Comparison of ENCODE assay signal across 9 cellular contexts in the genomic region with DNA sequence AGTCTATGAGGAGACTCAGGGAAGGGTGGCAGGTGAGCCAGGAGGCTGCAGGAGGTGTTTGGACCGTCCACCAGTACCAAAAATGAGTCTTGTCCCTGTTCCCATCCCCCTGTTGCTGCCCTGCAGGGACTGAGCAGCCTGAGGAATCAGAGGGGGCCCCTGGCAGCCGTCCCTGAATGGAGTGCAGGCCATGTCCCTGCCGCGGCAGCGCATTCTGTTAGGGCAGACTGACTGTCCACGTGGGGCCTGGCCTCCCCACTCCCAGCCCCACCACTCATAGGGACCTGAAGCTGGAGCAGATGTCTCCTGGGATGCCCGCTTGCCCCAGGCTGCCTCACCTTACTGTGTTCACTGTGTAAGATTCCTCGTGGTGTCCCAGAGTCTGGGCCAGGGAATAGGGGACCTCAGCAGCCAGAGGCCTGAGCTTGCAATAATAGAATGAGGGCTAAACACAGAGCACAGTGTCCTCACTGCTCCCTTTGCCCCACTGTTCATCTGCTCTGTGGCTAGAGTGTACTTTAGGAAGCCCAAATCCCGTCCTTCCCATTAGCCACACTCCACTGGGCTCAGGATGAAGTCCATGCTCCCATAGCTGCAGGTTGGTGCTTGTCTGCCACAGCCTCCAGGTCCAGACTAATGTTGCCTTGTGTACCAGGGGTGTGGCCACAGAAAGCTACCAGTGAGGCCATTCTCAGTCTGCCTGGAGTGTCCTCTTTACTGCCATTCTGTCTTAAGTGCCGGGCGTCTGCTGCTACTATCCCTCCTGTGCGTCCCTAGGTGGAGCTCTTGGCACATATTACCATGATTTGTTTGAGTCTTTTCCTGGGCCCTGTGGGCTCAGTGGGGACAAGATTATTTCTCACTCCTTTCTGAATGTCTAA.
DNase-seq lines count a peak whose midpoint lies in the region; ATAC-seq and TF ChIP-seq lines count a peak whose summit lies in the region.
"Had no signal": no experiment of that assay in that cellular context is flagged by ENCODE, and none has a peak within 500 bp of the region (broad histone marks: within the 10 kb centered on the region; RNA-seq: fewer than 3 reads in every experiment).

No MANE protein-coding gene starts in this region.

- no peak overlapping the region for H3K4me3 ChIP-seq in AG04449 (ENCODE audit: low read depth, low read length)
- no peak overlapping the region for H3K4me3 ChIP-seq in GM12864 (ENCODE audit: low read depth, low read length)
- no peak overlapping the region for H3K4me3 ChIP-seq in spleen
- H3K4me3 ChIP-seq: thoracic aorta had no signal

- ATAC-seq in T-helper 17 cell (peak; percentile 44), GM18873 (IDR thresholded peaks at IDR 0.05; ENCODE audit: low FRiP score, unreplicated experiment) (no peak)

- no peak overlapping the region for H3K27ac Mint-ChIP-seq in T-helper 17 cell

- POLR2A ChIA-PET in AG04449 (lab: Yijun Ruan, JAX): no interaction called here

- peaks cover 0 to 22% (median 0%) of the 10 kb centered on the region in 6 donors for H3K36me3 ChIP-seq in spleen

- no peaks in the 10 kb centered on the region for H3K27me3 ChIP-seq in spleen (replicated peaks in 1 of 7)

- peak; percentile 29 for DNase-seq in AG04449 (ENCODE audit: low read depth, low spot score)
- no peak for DNase-seq in GM12864 (ENCODE audit: low read depth)
- peak; percentile 82 for DNase-seq in NCI-H187 treated with DMSO at 0.1 percent for 48 hours (lab: John Stamatoyannopoulos, UW)
- DNase-seq in T-helper 17 cell: no peak
- peak; percentile 31 for DNase-seq in globus pallidus (ENCODE audit: low spot score)
- peak; percentile 81 for DNase-seq in retina
- no peak for DNase-seq in spleen

- H3K9me3 ChIP-seq in T-helper 17 cell (ENCODE audit: control insufficient read depth, low read length, poor library complexity, severe bottlenecking) (no peaks in the 10 kb centered on the region), spleen (no peaks in the 10 kb centered on the region)
- H3K9me3 ChIP-seq: thoracic aorta had no signal

- peak overlapping the region in 1 of 8 donors; percentile 78 for H3K27ac ChIP-seq in spleen
- H3K27ac ChIP-seq: thoracic aorta had no signal

- TF ChIP-seq CTCF in AG04449 (IDR thresholded peaks at IDR 0.05; ENCODE audit: insufficient read depth, low read length, missing control alignments) (peak; percentile 65), GM12864 (IDR thresholded peaks at IDR 0.05; ENCODE audit: low read depth, low read length, missing control alignments) (peak; percentile 63), spleen (IDR thresholded peaks at IDR 0.05 in 8 of 11, conservative IDR thresholded peaks at IDR 0.05 in 3 of 11) (peak in 5 of 11 experiments; percentile 16 to 46 (median 30))

- TF ChIP-seq POLR2A in spleen (IDR thresholded peaks at IDR 0.05): no peak

- WGBS in spleen, 5 donors: 65 to 77% (median 70%) methylated on average over 11 to 12 of the region's 12 CpGs

- peaks cover 4% of the 10 kb centered on the region for H3K4me1 Mint-ChIP-seq in T-helper 17 cell

- H3K4me3 Mint-ChIP-seq in T-helper 17 cell: no peak overlapping the region

- peaks cover 7% of the 10 kb centered on the region for H3K36me3 Mint-ChIP-seq in T-helper 17 cell (ENCODE audit: low read depth)

- intact Hi-C loops in spleen (cut with DNase I; ENCODE audit: low total_unique reads): no loop called here

- CTCF ChIA-PET in AG04449 (lab: Yijun Ruan, JAX): interaction anchor here (0.8 to 5.4 kb wide), 16 partner anchors 9 to 602 kb away, joined by 3 to 37 read pairs (median 4); no protein-coding TSS in a partner anchor

- peaks cover 0 to 40% (median 8%) of the 10 kb centered on the region in 6 donors for H3K4me1 ChIP-seq in spleen

- H3K27me3 Mint-ChIP-seq in T-helper 17 cell: no peaks in the 10 kb centered on the region

Comparison
In these comparisons a context has a peak if more than half of its experiments do, and no peak if none do; other contexts are left out.
1. DNase-seq: peak in AG04449 (single experiment), NCI-H187 treated with DMSO at 0.1 percent for 48 hours (single experiment), globus pallidus (single experiment) and retina (single experiment); none in GM12864 (single experiment), T-helper 17 cell (0 of 3) and spleen (single experiment).